ENCODE assay signal across 8 cellular contexts in genomic region chr2:191740016-191740419, GRCh38.
A peak's percentile ranks its signal among the peaks of the same experiment; 100 is the strongest.
DNase-seq lines count a peak whose midpoint lies in the region; ATAC-seq and TF ChIP-seq lines count a peak whose summit lies in the region.

No MANE protein-coding gene starts in this region.

- H3K27me3 ChIP-seq in thyroid gland, result no peaks in the 10 kb centered on the region

- peak; percentile 96 for ATAC-seq in GM18502 (IDR thresholded peaks at IDR 0.05; ENCODE audit: poor library complexity, unreplicated experiment)
- peak; percentile 93 for ATAC-seq in GM21786 (IDR thresholded peaks at IDR 0.05; ENCODE audit: unreplicated experiment)

- no peak for TF ChIP-seq CTCF in NB4 (IDR thresholded peaks at IDR 0.05; ENCODE audit: low read depth, low read length)
- no peak for TF ChIP-seq CTCF in choroid plexus epithelial cell (conservative IDR thresholded peaks at IDR 0.05; ENCODE audit: low read depth, low read length)
- no peak for TF ChIP-seq CTCF in thyroid gland (IDR thresholded peaks at IDR 0.05)

- no peaks in the 10 kb centered on the region for H3K4me1 ChIP-seq in thyroid gland

- DNase-seq in NB4 (ENCODE audit: low read depth) (peak; percentile 25), choroid plexus epithelial cell (ENCODE audit: low read depth) (peak; percentile 29), T1000 (lab: John Stamatoyannopoulos, UW) (no peak), NCI-H526 treated with DMSO at 0.1 percent for 48 hours (lab: John Stamatoyannopoulos, UW) (no peak), NCI-H1417 (lab: John Stamatoyannopoulos, UW) (no peak), thyroid gland (no peak)

- no peaks in the 10 kb centered on the region for H3K9me3 ChIP-seq in thyroid gland

- no peak overlapping the region for H3K27ac ChIP-seq in thyroid gland

- TF ChIP-seq POLR2A in NB4 (IDR thresholded peaks at IDR 0.05; ENCODE audit: extremely low read depth, insufficient read length), result no peak
- TF ChIP-seq POLR2A in thyroid gland (IDR thresholded peaks at IDR 0.05), result no peak

- no peaks in the 10 kb centered on the region for H3K36me3 ChIP-seq in thyroid gland

- intact Hi-C loops in thyroid gland (cut with DNase I), result no loop called here

- H3K4me3 ChIP-seq in NB4 (ENCODE audit: low read depth, low read length) (no peak overlapping the region), choroid plexus epithelial cell (ENCODE audit: low read depth, low read length) (no peak overlapping the region), thyroid gland (replicated peaks in 1 of 3) (no peak overlapping the region)

Comparison
In these comparisons a context has a peak if more than half of its experiments do, and no peak if none do; other contexts are left out.
1. DNase-seq: peak in NB4 (single experiment) and choroid plexus epithelial cell (single experiment); none in T1000 (single experiment), NCI-H526 treated with DMSO at 0.1 percent for 48 hours (single experiment), NCI-H1417 (0 of 3) and thyroid gland (0 of 2).